Comparison of ENCODE assay signal across 16 cellular contexts in genomic region chr6:162387723-162388382, GRCh38.
DNase-seq lines count a peak whose midpoint lies in the region; ATAC-seq and TF ChIP-seq lines count a peak whose summit lies in the region.
"Had no signal": no experiment of that assay in that cellular context is flagged by ENCODE, and none has a peak within 500 bp of the region (broad histone marks: within the 10 kb centered on the region; RNA-seq: fewer than 3 reads in every experiment).

No MANE protein-coding gene starts in this region.

- H3K27ac ChIP-seq in endodermal cell (ENCODE audit: low read depth, low read length) (no peak overlapping the region), right cardiac atrium (ENCODE audit: low read length) (peak overlapping the region; percentile 32), psoas muscle (no peak overlapping the region), aorta (ENCODE audit: low read depth in 1 of 2, low read length in 2 of 2) (peak overlapping the region; percentile 44 to 66)
- H3K27ac ChIP-seq: RWPE1 had no signal

- H3K4me3 ChIP-seq in endodermal cell (ENCODE audit: low read length) = no peak overlapping the region
- H3K4me3 ChIP-seq in right cardiac atrium (ENCODE audit: low read length) = no peak overlapping the region
- no peak overlapping the region for H3K4me3 ChIP-seq in psoas muscle
- no peak overlapping the region for H3K4me3 ChIP-seq in aorta (ENCODE audit: low read length in 2 of 2)
- H3K4me3 ChIP-seq: GM12878, K562 had no signal

- H3K4me1 Mint-ChIP-seq in endodermal cell = no peaks in the 10 kb centered on the region
- no peaks in the 10 kb centered on the region for H3K4me1 Mint-ChIP-seq in activated naive CD8-positive, alpha-beta T cell treated with anti-CD3 and anti-CD28 coated beads for 36 hours
- H3K4me1 Mint-ChIP-seq: CD4-positive, CD25-positive, alpha-beta regulatory T cell had no signal

- no peak overlapping the region for H3K9ac ChIP-seq in endodermal cell (ENCODE audit: extremely low read depth, low read length, poor library complexity, severe bottlenecking)

- no peaks in the 10 kb centered on the region for H3K4me1 ChIP-seq in endodermal cell (ENCODE audit: control insufficient read depth, insufficient read depth, low read length)
- peaks cover 4% of the 10 kb centered on the region for H3K4me1 ChIP-seq in right cardiac atrium (ENCODE audit: control insufficient read depth, insufficient read depth, low read length)
- H3K4me1 ChIP-seq in psoas muscle = peaks cover 10% of the 10 kb centered on the region
- peaks cover 0 to 4% of the 10 kb centered on the region in 2 donors for H3K4me1 ChIP-seq in aorta (ENCODE audit: control insufficient read depth in 1 of 2, insufficient read depth in 2 of 2, low read length in 2 of 2)

- H3K9me3 Mint-ChIP-seq in endodermal cell = no peaks in the 10 kb centered on the region
- no peaks in the 10 kb centered on the region for H3K9me3 Mint-ChIP-seq in activated naive CD8-positive, alpha-beta T cell treated with anti-CD3 and anti-CD28 coated beads for 36 hours

- no peaks in the 10 kb centered on the region for H3K36me3 Mint-ChIP-seq in endodermal cell (ENCODE audit: low read depth)
- no peaks in the 10 kb centered on the region for H3K36me3 Mint-ChIP-seq in activated naive CD8-positive, alpha-beta T cell treated with anti-CD3 and anti-CD28 coated beads for 36 hours
- H3K36me3 Mint-ChIP-seq: CD4-positive, CD25-positive, alpha-beta regulatory T cell had no signal

- no peak overlapping the region for H3K27ac Mint-ChIP-seq in endodermal cell
- no peak overlapping the region for H3K27ac Mint-ChIP-seq in activated naive CD8-positive, alpha-beta T cell treated with anti-CD3 and anti-CD28 coated beads for 36 hours
- H3K27ac Mint-ChIP-seq: CD4-positive, CD25-positive, alpha-beta regulatory T cell had no signal

- peak; percentile 85 to 90 for ATAC-seq in right cardiac atrium
- peak; percentile 37 to 65 (median 58) for ATAC-seq in psoas muscle
- peak; percentile 71 for ATAC-seq in aorta (ENCODE audit: low FRiP score)
- ATAC-seq in GM18517 (IDR thresholded peaks at IDR 0.05; ENCODE audit: unreplicated experiment) = no peak
- ATAC-seq: GM12878, K562 had no signal

- H3K9me3 ChIP-seq in endodermal cell (ENCODE audit: control insufficient read depth, low read length) = no peaks in the 10 kb centered on the region
- no peaks in the 10 kb centered on the region for H3K9me3 ChIP-seq in right cardiac atrium (ENCODE audit: control insufficient read depth, low read length)
- no peaks in the 10 kb centered on the region for H3K9me3 ChIP-seq in psoas muscle
- no peaks in the 10 kb centered on the region for H3K9me3 ChIP-seq in aorta (ENCODE audit: control insufficient read depth, low read length)

- H3K36me3 ChIP-seq in endodermal cell (ENCODE audit: control insufficient read depth, insufficient read depth, low read length) = no peaks in the 10 kb centered on the region
- no peaks in the 10 kb centered on the region for H3K36me3 ChIP-seq in psoas muscle (ENCODE audit: insufficient read depth in 1 of 2, low read depth in 1 of 2)
- H3K36me3 ChIP-seq in aorta (ENCODE audit: control insufficient read depth in 1 of 2, insufficient read depth in 2 of 2, low read length in 1 of 2) = no peaks in the 10 kb centered on the region

- intact Hi-C loops in right cardiac atrium (cut with DNase I) = loop anchor here in 1 of 4 donors (10.0 kb wide), 1 partner anchor 193 kb away; no protein-coding TSS in a partner anchor
- intact Hi-C loops in psoas muscle (cut with DNase I) = no loop called here
- intact Hi-C loops in aorta (cut with DNase I) = loop anchor here in 1 of 2 donors (10.0 kb wide), 1 partner anchor 337 kb away; the partner anchor contains the start of genes PACRG and PRKN

- H3K4me3 Mint-ChIP-seq in endodermal cell = no peak overlapping the region
- no peak overlapping the region for H3K4me3 Mint-ChIP-seq in activated naive CD8-positive, alpha-beta T cell treated with anti-CD3 and anti-CD28 coated beads for 36 hours

- 95 to 99% methylated on average over 13 to 15 of the region's 15 CpGs for WGBS in endodermal cell (ENCODE audit: insufficient coverage in 1 of 2, insufficient read length in 1 of 2), 2 experiments
- WGBS in right cardiac atrium = 49% methylated on average over 15 of the region's 15 CpGs
- 46 to 75% (median 60%) methylated on average over 15 of the region's 15 CpGs for WGBS in psoas muscle, 3 donors
- 2 to 7% methylated on average over 15 of the region's 15 CpGs for WGBS in aorta, 2 donors

- DNase-seq in endodermal cell = peak; percentile 50
- DNase-seq in right cardiac atrium = peak; percentile 64 to 85 (median 84)
- peak in 1 of 2 donors; percentile 57 for DNase-seq in psoas muscle
- DNase-seq in aorta = peak; percentile 61 to 83
- no peak for DNase-seq in activated naive CD8-positive, alpha-beta T cell treated with anti-CD3 and anti-CD28 coated beads for 36 hours
- DNase-seq in HK-2 (ENCODE audit: unreplicated experiment) = no peak
- DNase-seq: ACHN; Calu3; CD4-positive, CD25-positive, alpha-beta regulatory T cell; NCI-H1048; NCI-H226; NCI-H526 treated with DMSO at 0.1 percent for 48 hours had no signal

- TF ChIP-seq CTCF in endodermal cell (conservative IDR thresholded peaks at IDR 0.05) (no peak), psoas muscle (IDR thresholded peaks at IDR 0.05) (no peak)

- H3K27me3 Mint-ChIP-seq in endodermal cell (ENCODE audit: insufficient read depth) = no peaks in the 10 kb centered on the region
- H3K27me3 Mint-ChIP-seq in activated naive CD8-positive, alpha-beta T cell treated with anti-CD3 and anti-CD28 coated beads for 36 hours = no peaks in the 10 kb centered on the region
- H3K27me3 Mint-ChIP-seq: CD4-positive, CD25-positive, alpha-beta regulatory T cell had no signal

- no peaks in the 10 kb centered on the region for H3K27me3 ChIP-seq in endodermal cell (ENCODE audit: control insufficient read depth, insufficient read depth, low read length, poor library complexity, severe bottlenecking)
- H3K27me3 ChIP-seq in right cardiac atrium (ENCODE audit: control insufficient read depth, insufficient read depth) = no peaks in the 10 kb centered on the region
- no peaks in the 10 kb centered on the region for H3K27me3 ChIP-seq in psoas muscle (ENCODE audit: insufficient read depth in 3 of 3, low read length in 2 of 3)
- H3K27me3 ChIP-seq in aorta (ENCODE audit: control insufficient read depth in 1 of 2, insufficient read depth in 2 of 2, low read length in 1 of 2) = no peaks in the 10 kb centered on the region

Comparison
In these comparisons a context has a peak if more than half of its experiments do, and no peak if none do; other contexts are left out.
1. DNase-seq: peak in endodermal cell (single experiment), right cardiac atrium (3 of 3) and aorta (2 of 2); none in activated naive CD8-positive, alpha-beta T cell treated with anti-CD3 and anti-CD28 coated beads for 36 hours (single experiment) and HK-2 (single experiment).
2. H3K27ac ChIP-seq: peak in right cardiac atrium (single experiment) and aorta (2 of 2); none in endodermal cell (single experiment) and psoas muscle (single experiment).